Comparison of ENCODE assay signal across 30 cellular contexts in genomic region chr4:52243367-52243766, GRCh38.
"Had no signal": no experiment of that assay in that cellular context is flagged by ENCODE, and none has a peak within 500 bp of the region (broad histone marks: within the 10 kb centered on the region; RNA-seq: fewer than 3 reads in every experiment).

No MANE protein-coding gene starts in this region.

- H3K4me1 Mint-ChIP-seq: activated CD4-positive, alpha-beta memory T cell treated with anti-CD3 and anti-CD28 coated beads, Interleukin-2, amount 10 ng/mL, durations not matched to agents 7 days and 5 days; activated CD8-positive, alpha-beta memory T cell treated with anti-CD3 and anti-CD28 coated beads, Interleukin-2, amount 10 ng/mL, durations not matched to agents 7 days and 5 days; activated naive CD4-positive, alpha-beta T cell treated with anti-CD3 and anti-CD28 coated beads, Interleukin-2, amount 10 ng/mL, durations not matched to agents 7 days and 5 days; activated naive CD8-positive, alpha-beta T cell treated with anti-CD3 and anti-CD28 coated beads, Interleukin-2, amount 50 U/mL, for 24 hours; central memory CD8-positive, alpha-beta T cell had no signal

- H3K27ac ChIP-seq: cardiac muscle cell, colonic mucosa, KMS-11, PC-9, RWPE1, WERI-Rb-1 had no signal

- H3K4me3 ChIP-seq: cardiac muscle cell, colonic mucosa, PC-9 had no signal

- ATAC-seq: activated CD8-positive, alpha-beta memory T cell treated with anti-CD3 and anti-CD28 coated beads, Interleukin-2, amount 10 ng/mL, durations not matched to agents 7 days and 5 days; activated naive CD8-positive, alpha-beta T cell treated with anti-CD3 and anti-CD28 coated beads, Interleukin-2, amount 50 U/mL, for 24 hours; Right ventricle myocardium inferior had no signal

- H3K36me3 ChIP-seq: cardiac muscle cell, colonic mucosa, WERI-Rb-1 had no signal

- H3K27ac Mint-ChIP-seq: activated CD4-positive, alpha-beta memory T cell treated with anti-CD3 and anti-CD28 coated beads, Interleukin-2, amount 10 ng/mL, durations not matched to agents 7 days and 5 days; activated CD8-positive, alpha-beta memory T cell treated with anti-CD3 and anti-CD28 coated beads, Interleukin-2, amount 10 ng/mL, durations not matched to agents 7 days and 5 days; activated naive CD4-positive, alpha-beta T cell treated with anti-CD3 and anti-CD28 coated beads, Interleukin-2, amount 10 ng/mL, durations not matched to agents 7 days and 5 days; activated naive CD8-positive, alpha-beta T cell; activated naive CD8-positive, alpha-beta T cell treated with anti-CD3 and anti-CD28 coated beads, Interleukin-2, amount 50 U/mL, for 24 hours had no signal

- H3K4me1 ChIP-seq: colonic mucosa had no signal

- H3K27me3 ChIP-seq: cardiac muscle cell, colonic mucosa had no signal

- H2AFZ ChIP-seq: PC-9 had no signal

- H3K36me3 Mint-ChIP-seq: activated CD8-positive, alpha-beta memory T cell treated with anti-CD3 and anti-CD28 coated beads, Interleukin-2, amount 10 ng/mL, durations not matched to agents 7 days and 5 days; activated naive CD4-positive, alpha-beta T cell treated with anti-CD3 and anti-CD28 coated beads, Interleukin-2, amount 10 ng/mL, durations not matched to agents 7 days and 5 days; activated naive CD8-positive, alpha-beta T cell had no signal

- H3K9ac ChIP-seq: KMS-11 had no signal

- H3K9me3 ChIP-seq: colonic mucosa had no signal

- H3K4me2 ChIP-seq: KMS-11, PC-9 had no signal

- H3K9me3 Mint-ChIP-seq: activated naive CD8-positive, alpha-beta T cell treated with anti-CD3 and anti-CD28 coated beads, Interleukin-2, amount 50 U/mL, for 24 hours had no signal

- DNase-seq: activated CD4-positive, alpha-beta memory T cell treated with anti-CD3 and anti-CD28 coated beads, Interleukin-2, amount 10 ng/mL, durations not matched to agents 7 days and 5 days; activated CD4-positive, alpha-beta T cell treated with anti-CD3 and anti-CD28 coated beads for 1 hour; activated CD4-positive, alpha-beta T cell treated with anti-CD3 and anti-CD28 coated beads for 48 hours; activated CD4-positive, CD25-positive, alpha-beta regulatory T cell; activated CD8-positive, alpha-beta memory T cell treated with anti-CD3 and anti-CD28 coated beads for 24 hours; activated CD8-positive, alpha-beta memory T cell treated with anti-CD3 and anti-CD28 coated beads, Interleukin-2, amount 10 ng/mL, durations not matched to agents 7 days and 5 days; activated CD8-positive, alpha-beta memory T cell treated with anti-CD3 and anti-CD28 coated beads, Interleukin-2, amount 50 U/mL, for 48 hours; activated effector memory CD4-positive, alpha-beta T cell treated with Interleukin-2 at 50 U/mL for 16 hours; activated naive CD4-positive, alpha-beta T cell treated with anti-CD3 and anti-CD28 coated beads, Interleukin-2, amount 10 ng/mL, durations not matched to agents 7 days and 5 days; activated naive CD8-positive, alpha-beta T cell treated with anti-CD3 and anti-CD28 coated beads, Interleukin-2, amount 50 U/mL, for 24 hours; activated T-cell treated with anti-CD3 and anti-CD28 coated beads, Interleukin-2, amount 50 U/mL, for 48 hours; amniotic stem cell; aorta; colonic mucosa; NCI-H1048; NCI-H2081; NCI-H226; NCI-H510A; NCI-H526; NCI-H774; PC-9; SIG-M5; T1000; WERI-Rb-1 had no signal

- H3K27me3 Mint-ChIP-seq: activated CD4-positive, alpha-beta memory T cell treated with anti-CD3 and anti-CD28 coated beads, Interleukin-2, amount 10 ng/mL, durations not matched to agents 7 days and 5 days; activated CD8-positive, alpha-beta memory T cell treated with anti-CD3 and anti-CD28 coated beads, Interleukin-2, amount 10 ng/mL, durations not matched to agents 7 days and 5 days; activated naive CD4-positive, alpha-beta T cell treated with anti-CD3 and anti-CD28 coated beads, Interleukin-2, amount 10 ng/mL, durations not matched to agents 7 days and 5 days; central memory CD8-positive, alpha-beta T cell had no signal

- H3K4me3 Mint-ChIP-seq: activated CD4-positive, alpha-beta memory T cell treated with anti-CD3 and anti-CD28 coated beads, Interleukin-2, amount 10 ng/mL, durations not matched to agents 7 days and 5 days; activated CD8-positive, alpha-beta memory T cell treated with anti-CD3 and anti-CD28 coated beads, Interleukin-2, amount 10 ng/mL, durations not matched to agents 7 days and 5 days; activated naive CD4-positive, alpha-beta T cell treated with anti-CD3 and anti-CD28 coated beads, Interleukin-2, amount 10 ng/mL, durations not matched to agents 7 days and 5 days; activated naive CD8-positive, alpha-beta T cell; activated naive CD8-positive, alpha-beta T cell treated with anti-CD3 and anti-CD28 coated beads, Interleukin-2, amount 50 U/mL, for 24 hours; central memory CD8-positive, alpha-beta T cell had no signal
